ENCODE assay signal across 20 cellular contexts in genomic region chr5:76314643-76315042, GRCh38.
DNase-seq lines count a peak whose midpoint lies in the region; ATAC-seq, FAIRE-seq and TF ChIP-seq lines count a peak whose summit lies in the region.
"Had no signal": no experiment of that assay in that cellular context is flagged by ENCODE, and none has a peak within 500 bp of the region (broad histone marks: within the 10 kb centered on the region; RNA-seq: fewer than 3 reads in every experiment).

No MANE protein-coding gene starts in this region.

- H3K9me3 Mint-ChIP-seq in nephron progenitor cell: peaks cover 2% of the 10 kb centered on the region
- H3K9me3 Mint-ChIP-seq in activated T-cell treated with anti-CD3 and anti-CD28 coated beads, Interleukin-2, amount 50 U/mL, for 72 hours: peaks cover 0 to 2% of the 10 kb centered on the region in 2 donors
- no peaks in the 10 kb centered on the region for H3K9me3 Mint-ChIP-seq in MCF 10A (ENCODE audit: unreplicated experiment)
- H3K9me3 Mint-ChIP-seq: CD4-positive, alpha-beta memory T cell; GM23338; H9 had no signal

- ATAC-seq in heart left ventricle (peak in 3 of 4 donors; percentile 49 to 73 (median 63)), HepG2 (peak; percentile 26; the same call in 1 of the 3 replicates)
- no peak for ATAC-seq in activated T-cell treated with anti-CD3 and anti-CD28 coated beads, Interleukin-2, amount 50 U/mL, for 72 hours (replicated peaks in 1 of 2)
- ATAC-seq: GM23338, HCT116 had no signal

- CTCF ChIA-PET in HepG2 (lab: Yijun Ruan, JAX; ENCODE audit: low intra/inter-chr PET ratio, low total read pairs): no interaction called here
- CTCF ChIA-PET in MCF 10A (lab: Yijun Ruan, JAX): interaction anchor here (0.6 to 1.4 kb wide), 3 partner anchors 9 to 556 kb away, joined by 3 to 5 read pairs (median 4); no protein-coding TSS in a partner anchor

- H3K27me3 Mint-ChIP-seq in nephron progenitor cell (ENCODE audit: low read depth, poor library complexity) (no peaks in the 10 kb centered on the region), MCF 10A (ENCODE audit: insufficient read depth, unreplicated experiment) (no peaks in the 10 kb centered on the region)
- no peaks in the 10 kb centered on the region for H3K27me3 Mint-ChIP-seq in activated T-cell treated with anti-CD3 and anti-CD28 coated beads, Interleukin-2, amount 50 U/mL, for 72 hours (ENCODE audit: low read depth)
- H3K27me3 Mint-ChIP-seq: CD4-positive, alpha-beta memory T cell had no signal

- 74 to 88% (median 84%) methylated on average over 2 of the region's 2 CpGs for WGBS in heart left ventricle, 4 donors
- WGBS in HepG2 (ENCODE audit: low lambda C conversion rate): 50% methylated on average over 2 of the region's 2 CpGs

- no peaks in the 10 kb centered on the region for H3K9me3 ChIP-seq in heart left ventricle
- H3K9me3 ChIP-seq in right atrium auricular region: no peaks in the 10 kb centered on the region
- H3K9me3 ChIP-seq in HepG2 (ENCODE audit: low read length): no peaks in the 10 kb centered on the region
- H3K9me3 ChIP-seq in osteoblast (ENCODE audit: low read depth, low read length): no peaks in the 10 kb centered on the region

- FAIRE-seq in bronchial epithelial cell (lab: Jason Lieb, UNC) (peak; percentile 70), HepG2 (lab: Jason Lieb, UNC) (no peak)
- FAIRE-seq: GM12891, GM18507 had no signal

- intact Hi-C loops in heart left ventricle (cut with DNase I) (no loop called here), HepG2 (cut with micrococcal nuclease; ENCODE audit: unreplicated experiment) (no loop called here), MCF 10A (cut with micrococcal nuclease) (no loop called here)

- H3K4me3 ChIP-seq in heart left ventricle (no peak overlapping the region), right atrium auricular region (no peak overlapping the region), bronchial epithelial cell (ENCODE audit: low read depth, low read length) (no peak overlapping the region), HepG2 (replicated peaks in 1 of 3; ENCODE audit: insufficient read depth in 1 of 3, low read depth in 2 of 3, low read length in 3 of 3) (no peak overlapping the region), osteoblast (ENCODE audit: insufficient read depth, low read length) (no peak overlapping the region)
- H3K4me3 ChIP-seq: GM23338 had no signal

- H3K4me3 Mint-ChIP-seq in nephron progenitor cell: no peak overlapping the region
- H3K4me3 Mint-ChIP-seq in activated T-cell treated with anti-CD3 and anti-CD28 coated beads, Interleukin-2, amount 50 U/mL, for 72 hours: no peak overlapping the region
- no peak overlapping the region for H3K4me3 Mint-ChIP-seq in MCF 10A (ENCODE audit: unreplicated experiment)
- H3K4me3 Mint-ChIP-seq: CD4-positive, alpha-beta memory T cell; GM23338; H9 had no signal

- H3K27ac ChIP-seq in heart left ventricle (no peak overlapping the region), right atrium auricular region (no peak overlapping the region), HepG2 (ENCODE audit: extremely low read length, insufficient read depth, low read length) (no peak overlapping the region), osteoblast (ENCODE audit: low read depth, low read length) (no peak overlapping the region)

- H3K4me1 Mint-ChIP-seq in nephron progenitor cell (peaks cover 47% of the 10 kb centered on the region), MCF 10A (ENCODE audit: insufficient read depth, unreplicated experiment) (no peaks in the 10 kb centered on the region)
- peaks cover 4% of the 10 kb centered on the region for H3K4me1 Mint-ChIP-seq in activated T-cell treated with anti-CD3 and anti-CD28 coated beads, Interleukin-2, amount 50 U/mL, for 72 hours (ENCODE audit: low read depth)
- H3K4me1 Mint-ChIP-seq: GM23338, H9 had no signal

- no peak for DNase-seq in heart left ventricle
- no peak for DNase-seq in right atrium auricular region (ENCODE audit: low spot score)
- no peak for DNase-seq in bronchial epithelial cell (ENCODE audit: low read depth)
- peak; percentile 24 for DNase-seq in HepG2 (ENCODE audit: low spot score)
- DNase-seq in nephron progenitor cell: no peak
- DNase-seq in activated T-cell treated with anti-CD3 and anti-CD28 coated beads, Interleukin-2, amount 50 U/mL, for 72 hours: no peak
- DNase-seq in osteoblast (ENCODE audit: insufficient read length, low spot score, missing footprints): no peak
- DNase-seq in MCF 10A (ENCODE audit: unreplicated experiment): no peak
- DNase-seq: C1 segment of cervical spinal cord; Calu3; CD4-positive, alpha-beta memory T cell; COR-L47; DMS53; DMS79 treated with DMSO at 0.1 percent for 48 hours; GF-D8; H9 had no signal

- H3K9ac ChIP-seq in HepG2 (ENCODE audit: insufficient read depth, low read depth, low read length): no peak overlapping the region

- POLR2A ChIA-PET in HepG2 (lab: Yijun Ruan, JAX) (no interaction called here), MCF 10A (lab: Yijun Ruan, JAX) (no interaction called here)

- no peak for TF ChIP-seq POLR2A in heart left ventricle (IDR thresholded peaks at IDR 0.05)
- no peak for TF ChIP-seq POLR2A in HepG2 (IDR thresholded peaks at IDR 0.05; ENCODE audit: insufficient read depth in 1 of 2, low read depth in 2 of 2, low read length in 2 of 2)

- peaks cover 4% of the 10 kb centered on the region for H3K36me3 Mint-ChIP-seq in nephron progenitor cell (ENCODE audit: low read depth)
- no peaks in the 10 kb centered on the region for H3K36me3 Mint-ChIP-seq in activated T-cell treated with anti-CD3 and anti-CD28 coated beads, Interleukin-2, amount 50 U/mL, for 72 hours (ENCODE audit: insufficient read depth in 2 of 2)
- no peaks in the 10 kb centered on the region for H3K36me3 Mint-ChIP-seq in MCF 10A (ENCODE audit: insufficient read depth, unreplicated experiment)
- H3K36me3 Mint-ChIP-seq: CD4-positive, alpha-beta memory T cell had no signal

- H2AFZ ChIP-seq in HepG2 (ENCODE audit: low read length): no peak overlapping the region
- H2AFZ ChIP-seq in osteoblast (ENCODE audit: low read length): no peak overlapping the region
- H2AFZ ChIP-seq: GM23338 had no signal

- no peaks in the 10 kb centered on the region for H3K79me2 ChIP-seq in HepG2 (ENCODE audit: insufficient read depth, low read length)
- no peaks in the 10 kb centered on the region for H3K79me2 ChIP-seq in osteoblast (ENCODE audit: insufficient read depth, low read length)

- TF ChIP-seq CTCF in heart left ventricle (IDR thresholded peaks at IDR 0.05): no peak
- TF ChIP-seq CTCF in right atrium auricular region (IDR thresholded peaks at IDR 0.05): no peak
- TF ChIP-seq CTCF in bronchial epithelial cell (IDR thresholded peaks at IDR 0.05; ENCODE audit: insufficient read depth, low read length, severe bottlenecking): no peak
- TF ChIP-seq CTCF in HepG2 (CRISPR knock-in tag; IDR thresholded peaks at IDR 0.05): no peak
- TF ChIP-seq CTCF in nephron progenitor cell (IDR thresholded peaks at IDR 0.05): no peak
- TF ChIP-seq CTCF in osteoblast (IDR thresholded peaks at IDR 0.05; ENCODE audit: extremely low read depth, low read depth, low read length): no peak
- no peak for TF ChIP-seq CTCF in MCF 10A (IDR thresholded peaks at IDR 0.05; ENCODE audit: unreplicated experiment)

- H3K27me3 ChIP-seq in heart left ventricle: peaks cover 0 to 4% (median 0%) of the 10 kb centered on the region in 9 donors
- no peaks in the 10 kb centered on the region for H3K27me3 ChIP-seq in right atrium auricular region
- peaks cover 3% of the 10 kb centered on the region for H3K27me3 ChIP-seq in bronchial epithelial cell (ENCODE audit: control insufficient read depth, insufficient read depth, low read length)
- H3K27me3 ChIP-seq in HepG2 (ENCODE audit: control insufficient read depth in 1 of 2, insufficient read depth in 2 of 2, low read length in 2 of 2): no peaks in the 10 kb centered on the region
- H3K27me3 ChIP-seq in osteoblast (ENCODE audit: insufficient read depth, low read length): no peaks in the 10 kb centered on the region

- BruUV-seq in HepG2 (replicated peaks; lab: Mats Ljungman, UMichigan): no TSS peak
- no TSS peak for BruUV-seq in MCF 10A (replicated peaks; lab: Mats Ljungman, UMichigan)

- H3K36me3 ChIP-seq in heart left ventricle (no peaks in the 10 kb centered on the region), right atrium auricular region (no peaks in the 10 kb centered on the region), bronchial epithelial cell (ENCODE audit: control insufficient read depth, insufficient read depth, low read length) (no peaks in the 10 kb centered on the region), HepG2 (replicated peaks in 1 of 2; ENCODE audit: control insufficient read depth in 1 of 2, insufficient read depth in 2 of 2, low read length in 2 of 2) (no peaks in the 10 kb centered on the region), osteoblast (ENCODE audit: insufficient read depth, low read length) (no peaks in the 10 kb centered on the region)

- no peak overlapping the region for H3K4me2 ChIP-seq in HepG2 (ENCODE audit: low read depth, low read length)
- no peak overlapping the region for H3K4me2 ChIP-seq in osteoblast (ENCODE audit: insufficient read depth, low read length)
- H3K4me2 ChIP-seq: GM23338 had no signal

- no peaks in the 10 kb centered on the region for H4K20me1 ChIP-seq in HepG2 (ENCODE audit: insufficient read depth, low read length)
- H4K20me1 ChIP-seq in osteoblast (ENCODE audit: insufficient read depth, low read length): no peaks in the 10 kb centered on the region

- H3K27ac Mint-ChIP-seq in nephron progenitor cell (peak overlapping the region; percentile 46), MCF 10A (ENCODE audit: low read depth, unreplicated experiment) (no peak overlapping the region)
- no peak overlapping the region for H3K27ac Mint-ChIP-seq in activated T-cell treated with anti-CD3 and anti-CD28 coated beads, Interleukin-2, amount 50 U/mL, for 72 hours
- H3K27ac Mint-ChIP-seq: CD4-positive, alpha-beta memory T cell; GM23338; H9 had no signal

- TF ChIP-seq EP300 in HepG2 (IDR thresholded peaks at IDR 0.05; ENCODE audit: low read depth in 2 of 2, low read length in 2 of 2): no peak
- no peak for TF ChIP-seq EP300 in HepG2 (CRISPR knock-in tag; IDR thresholded peaks at IDR 0.05; ENCODE audit: borderline replicate concordance)

- no peak for TF ChIP-seq RAD21 in HepG2 (CRISPR knock-in tag; IDR thresholded peaks at IDR 0.05)

- H3K4me1 ChIP-seq in heart left ventricle: no peaks in the 10 kb centered on the region
- H3K4me1 ChIP-seq in right atrium auricular region: no peaks in the 10 kb centered on the region
- peaks cover 7% of the 10 kb centered on the region; the same call in 1 of the 2 replicates for H3K4me1 ChIP-seq in HepG2 (ENCODE audit: insufficient read depth, low read length)
- no peaks in the 10 kb centered on the region for H3K4me1 ChIP-seq in osteoblast (ENCODE audit: insufficient read depth, low read length)

- in situ Hi-C loops in HepG2 (cut with HindIII; ENCODE audit: extremely low pct_ligation_motif_present, low pct_unique_long_range_greater_than_20kb): no loop called here

Comparison
In these comparisons a context has a peak if more than half of its experiments do, and no peak if none do; other contexts are left out.
1. ATAC-seq: peak in heart left ventricle (3 of 4) and HepG2 (single experiment); none in activated T-cell treated with anti-CD3 and anti-CD28 coated beads, Interleukin-2, amount 50 U/mL, for 72 hours (0 of 2).